9 cellular contexts compared by ENCODE assay signal in genomic region chr14:105168979-105169507, GRCh38. TPM values are rescaled to one million over a fixed set of nuclear protein-coding genes. Genes with fewer than 3 reads are reported as not detected.
DNase-seq lines count a peak whose midpoint lies in the region; ATAC-seq, FAIRE-seq and TF ChIP-seq lines count a peak whose summit lies in the region.
"Had no signal": no experiment of that assay in that cellular context is flagged by ENCODE, and none has a peak within 500 bp of the region (broad histone marks: within the 10 kb centered on the region; RNA-seq: fewer than 3 reads in every experiment).

No MANE protein-coding gene starts in this region.

- no peak for FAIRE-seq in urothelium cell line (lab: Jason Lieb, UNC)
- FAIRE-seq: G401.6 had no signal

- H3K4me1 Mint-ChIP-seq in memory B cell = peaks cover 14% of the 10 kb centered on the region

- peak overlapping the region; percentile 79 for H3K4me3 Mint-ChIP-seq in memory B cell

- TF ChIP-seq CTCF in breast epithelium (IDR thresholded peaks at IDR 0.05) (peak in 1 of 3 donors; percentile 34), vagina (IDR thresholded peaks at IDR 0.05) (no peak)

- TF ChIP-seq POLR2A in breast epithelium (IDR thresholded peaks at IDR 0.05) (no peak), vagina (IDR thresholded peaks at IDR 0.05) (no peak)

- H3K27me3 Mint-ChIP-seq in memory B cell = peaks cover 8% of the 10 kb centered on the region

- peak; percentile 56 for DNase-seq in NCI-H82 (lab: John Stamatoyannopoulos, UW)
- DNase-seq in NCI-H82 treated with DMSO at 0.1 percent for 48 hours (lab: John Stamatoyannopoulos, UW; ENCODE audit: unreplicated experiment) = no peak
- peak; percentile 79 to 82 for DNase-seq in SJSA1 (ENCODE audit: low read depth in 1 of 2, low spot score in 2 of 2)
- DNase-seq in breast epithelium (ENCODE audit: low spot score in 2 of 2) = no peak
- DNase-seq in memory B cell (ENCODE audit: low spot score in 2 of 2) = no peak
- no peak for DNase-seq in vagina (ENCODE audit: extremely low spot score in 2 of 2)
- no peak for DNase-seq in urothelium cell line (ENCODE audit: low spot score)

- H3K9me3 Mint-ChIP-seq in memory B cell = no peaks in the 10 kb centered on the region

- no peaks in the 10 kb centered on the region for H3K36me3 Mint-ChIP-seq in memory B cell

- H3K4me3 ChIP-seq in SJSA1 (peak overlapping the region; percentile 35), breast epithelium (peak overlapping the region; percentile 20 to 69 (median 48)), vagina (peak overlapping the region; percentile 35 to 36)

- H3K27ac Mint-ChIP-seq in memory B cell = no peak overlapping the region

- ATAC-seq in memory B cell (ENCODE audit: low read depth) (peak; percentile 39), GM21717 (IDR thresholded peaks at IDR 0.05; ENCODE audit: unreplicated experiment) (no peak)

- peaks cover 36% of the 10 kb centered on the region for H3K36me3 ChIP-seq in SJSA1
- H3K36me3 ChIP-seq in breast epithelium = no peaks in the 10 kb centered on the region
- H3K36me3 ChIP-seq in vagina = no peaks in the 10 kb centered on the region

- 0 out of 2 replicates have a peak, but pooled peaks cover 2% of the 10 kb centered on the region for H3K9me3 ChIP-seq in SJSA1 (replicated peaks)
- H3K9me3 ChIP-seq in breast epithelium = no peaks in the 10 kb centered on the region
- no peaks in the 10 kb centered on the region for H3K9me3 ChIP-seq in vagina

- peaks cover 56% of the 10 kb centered on the region for H3K4me1 ChIP-seq in SJSA1 (replicated peaks)
- H3K4me1 ChIP-seq in breast epithelium = no peaks in the 10 kb centered on the region
- H3K4me1 ChIP-seq in vagina = peaks cover 46% of the 10 kb centered on the region

- H3K27me3 ChIP-seq in SJSA1 (replicated peaks) (no peaks in the 10 kb centered on the region), breast epithelium (peaks cover 0 to 10% of the 10 kb centered on the region in 2 donors), vagina (no peaks in the 10 kb centered on the region)

- H3K27ac ChIP-seq in SJSA1 (no peak overlapping the region), breast epithelium (peak overlapping the region in 1 of 2 donors; percentile 9), vagina (no peak overlapping the region)

- intact Hi-C loops in breast epithelium (cut with DNase I; ENCODE audit: low total_unique reads) = loop anchor here (5.0 kb wide), 1 partner anchor 77 kb away; no protein-coding TSS in a partner anchor
- intact Hi-C loops in vagina (cut with DNase I) = no loop called here

RNA-seq across cellular contexts. Expression of gene JAG2, which starts 0.5 kb away (rescaled TPM):
- 125 and 160 TPM in 2 replicates for total RNA-seq in SJSA1 (2014; rRNA removed; shearing (Covaris generic))
- 10 to 100 TPM in 2 of 3 donors, 1 to 10 TPM in 1; 4.2 to 15.4 (median 13.1) TPM for total RNA-seq in breast epithelium
- total RNA-seq in vagina = 17.7 TPM

RNA-seq across cellular contexts. Expression of gene NUDT14, which starts 12.1 kb away (rescaled TPM):
- total RNA-seq in SJSA1 (2014; rRNA removed; shearing (Covaris generic)) = 31.8 and 41.3 TPM in 2 replicates
- total RNA-seq in breast epithelium (10 to 100 TPM; 13.6 to 14.9 (median 14.1) TPM), vagina (11.0 TPM)

Comparison
In these comparisons a context has a peak if more than half of its experiments do, and no peak if none do; other contexts are left out.
1. DNase-seq: peak in NCI-H82 (single experiment) and SJSA1 (2 of 2); none in NCI-H82 treated with DMSO at 0.1 percent for 48 hours (single experiment), breast epithelium (0 of 2), memory B cell (0 of 2), vagina (0 of 2) and urothelium cell line (single experiment).
2. Peak in every context shown above with its lines, with median percentiles within 50 percentile points of each other: H3K4me3 ChIP-seq.